ENCODE assay signal across 14 cellular contexts in genomic region chr12:108128221-108129016, GRCh38. TPM values are rescaled to one million over a fixed set of nuclear protein-coding genes. Genes with fewer than 3 reads are reported as not detected.
DNase-seq lines count a peak whose midpoint lies in the region; ATAC-seq and TF ChIP-seq lines count a peak whose summit lies in the region.
"Had no signal": no experiment of that assay in that cellular context is flagged by ENCODE, and none has a peak within 500 bp of the region (broad histone marks: within the 10 kb centered on the region; RNA-seq: fewer than 3 reads in every experiment).

No MANE protein-coding gene starts in this region.

- no peak overlapping the region for H3K9ac ChIP-seq in duodenal mucosa (ENCODE audit: low read depth in 1 of 2, low read length in 2 of 2)

- H3K27me3 ChIP-seq in duodenal mucosa (ENCODE audit: control insufficient read depth in 1 of 2, insufficient read depth in 2 of 2, low read length in 2 of 2) = peaks cover 23 to 38% of the 10 kb centered on the region in 2 donors
- peaks cover 0 to 4% of the 10 kb centered on the region in 2 donors for H3K27me3 ChIP-seq in tibial artery

- H3K27ac ChIP-seq in duodenal mucosa (ENCODE audit: low read depth, low read length) (no peak overlapping the region), tibial artery (peak overlapping the region in 1 of 2 donors; percentile 71)

- H3K27ac Mint-ChIP-seq in naive thymus-derived CD8-positive, alpha-beta T cell = no peak overlapping the region
- no peak overlapping the region for H3K27ac Mint-ChIP-seq in HFFc6
- H3K27ac Mint-ChIP-seq: dendritic cell treated with granulocyte-macrophage colony-stimulating factor and Interleukin-4, amounts not matched to agents 40 ng/mL and 50 ng/mL, for 4 days had no signal

- POLR2A ChIA-PET in naive thymus-derived CD8-positive, alpha-beta T cell (lab: Charles Lee) = no interaction called here

- H3K36me3 ChIP-seq in duodenal mucosa (ENCODE audit: control insufficient read depth in 1 of 2, insufficient read depth in 2 of 2, low read length in 2 of 2) (no peaks in the 10 kb centered on the region), tibial artery (no peaks in the 10 kb centered on the region)

- peaks cover 0 to 5% of the 10 kb centered on the region in 2 donors for H3K4me1 ChIP-seq in duodenal mucosa (ENCODE audit: control insufficient read depth in 1 of 2, insufficient read depth in 2 of 2, low read length in 2 of 2)
- H3K4me1 ChIP-seq in tibial artery = peaks cover 0 to 32% (median 17%) of the 10 kb centered on the region in 4 donors

- H3K27me3 Mint-ChIP-seq in activated T-cell treated with anti-CD3 and anti-CD28 coated beads, Interleukin-2, amount 50 U/mL, for 4 hours (ENCODE audit: low read depth) = peaks cover 60% of the 10 kb centered on the region
- peaks cover 30 to 72% (median 50%) of the 10 kb centered on the region in 5 donors for H3K27me3 Mint-ChIP-seq in naive thymus-derived CD8-positive, alpha-beta T cell
- H3K27me3 Mint-ChIP-seq in HFFc6 (ENCODE audit: insufficient read depth) = no peaks in the 10 kb centered on the region; the same call in none of the 2 replicates

- H3K4me3 ChIP-seq in duodenal mucosa (ENCODE audit: low read depth in 1 of 2, low read length in 2 of 2) (peak overlapping the region; percentile 45 to 53), tibial artery (peak overlapping the region; percentile 50 to 55)

- H3K4me1 Mint-ChIP-seq in activated T-cell treated with anti-CD3 and anti-CD28 coated beads, Interleukin-2, amount 50 U/mL, for 4 hours (ENCODE audit: low read depth) = peaks cover 3% of the 10 kb centered on the region
- peaks cover 0 to 6% (median 3%) of the 10 kb centered on the region in 4 donors for H3K4me1 Mint-ChIP-seq in naive thymus-derived CD8-positive, alpha-beta T cell
- H3K4me1 Mint-ChIP-seq in HFFc6 (ENCODE audit: low read depth) = no peaks in the 10 kb centered on the region

- TF ChIP-seq CTCF in tibial artery (IDR thresholded peaks at IDR 0.05) (no peak), HFFc6 (IDR thresholded peaks at IDR 0.05) (no peak)

- no peaks in the 10 kb centered on the region for H3K9me3 ChIP-seq in duodenal mucosa (ENCODE audit: control insufficient read depth in 1 of 2, low read length in 2 of 2)
- no peaks in the 10 kb centered on the region for H3K9me3 ChIP-seq in tibial artery

- peaks cover 4% of the 10 kb centered on the region for H3K9me3 Mint-ChIP-seq in activated T-cell treated with anti-CD3 and anti-CD28 coated beads, Interleukin-2, amount 50 U/mL, for 4 hours
- peaks cover 0 to 21% (median 4%) of the 10 kb centered on the region in 9 donors for H3K9me3 Mint-ChIP-seq in naive thymus-derived CD8-positive, alpha-beta T cell
- H3K9me3 Mint-ChIP-seq in HFFc6 = peaks cover 37% of the 10 kb centered on the region
- H3K9me3 Mint-ChIP-seq: dendritic cell treated with granulocyte-macrophage colony-stimulating factor and Interleukin-4, amounts not matched to agents 40 ng/mL and 50 ng/mL, for 4 days had no signal

- peak overlapping the region; percentile 14 for H3K4me3 Mint-ChIP-seq in activated T-cell treated with anti-CD3 and anti-CD28 coated beads, Interleukin-2, amount 50 U/mL, for 4 hours
- peak overlapping the region in 6 of 10 donors; percentile 14 to 45 (median 31) for H3K4me3 Mint-ChIP-seq in naive thymus-derived CD8-positive, alpha-beta T cell
- no peak overlapping the region for H3K4me3 Mint-ChIP-seq in HFFc6

- no peak for ATAC-seq in activated T-cell treated with anti-CD3 and anti-CD28 coated beads, Interleukin-2, amount 50 U/mL, for 4 hours
- ATAC-seq in naive thymus-derived CD8-positive, alpha-beta T cell = no peak
- ATAC-seq in HG03108 (IDR thresholded peaks at IDR 0.05; ENCODE audit: unreplicated experiment) = no peak

- no peaks in the 10 kb centered on the region for H3K36me3 Mint-ChIP-seq in activated T-cell treated with anti-CD3 and anti-CD28 coated beads, Interleukin-2, amount 50 U/mL, for 4 hours (ENCODE audit: insufficient read depth)
- H3K36me3 Mint-ChIP-seq in naive thymus-derived CD8-positive, alpha-beta T cell = no peaks in the 10 kb centered on the region
- H3K36me3 Mint-ChIP-seq in HFFc6 (ENCODE audit: low read depth) = no peaks in the 10 kb centered on the region

- intact Hi-C loops in tibial artery (cut with DNase I; ENCODE audit: low total_unique reads) = no loop called here

- no peak for DNase-seq in activated T-cell treated with anti-CD3 and anti-CD28 coated beads, Interleukin-2, amount 50 U/mL, for 4 hours
- DNase-seq in activated T-cell treated with anti-CD3 and anti-CD28 coated beads for 4 hours (no peak), tibial artery (no peak), HFFc6 (no peak), HT-29 (ENCODE audit: low spot score) (no peak)
- no peak for DNase-seq in naive thymus-derived CD8-positive, alpha-beta T cell
- DNase-seq: activated CD4-positive, CD25-positive, alpha-beta regulatory T cell; activated effector memory CD4-positive, alpha-beta T cell treated with anti-CD3 and anti-CD28 coated beads, Interleukin-2, amount 50 U/mL, for 16 hours; SHP77; stimulated activated CD4-positive, alpha-beta T cell treated with anti-CD3 and anti-CD28 coated beads, Interleukin-4, amount 100 ng/mL, for 1 hour had no signal

RNA-seq across cellular contexts. Expression of gene WSCD2, which starts 0.7 kb away (rescaled TPM):
- total RNA-seq in activated T-cell treated with anti-CD3 and anti-CD28 coated beads, Interleukin-2, amount 50 U/mL, for 4 hours = not detected
- total RNA-seq in naive thymus-derived CD8-positive, alpha-beta T cell = not detected
- polyA plus RNA-seq in naive thymus-derived CD8-positive, alpha-beta T cell = not detected
- not detected for total RNA-seq in HFFc6 (2021; fragmentation: NEBNext Ultra II Directional; extraction: Animal tissue kit (Norgen Biotek cat#: 25700))
- total RNA-seq in HT-29 (2014; rRNA removed; shearing (Covaris generic)) = not detected in 2 replicates
- total RNA-seq: A172 had no signal
